In genomic region chr5:81794246-81794645, GRCh38 we compare ENCODE assay signal across 33 cellular contexts.
"Had no signal": no experiment of that assay in that cellular context is flagged by ENCODE, and none has a peak within 500 bp of the region (broad histone marks: within the 10 kb centered on the region; RNA-seq: fewer than 3 reads in every experiment).

No MANE protein-coding gene starts in this region.

- DNase-seq: activated CD4-positive, alpha-beta T cell treated with anti-CD3 and anti-CD28 coated beads, Interleukin-2, amount 50 U/mL, for 1 hour; activated CD4-positive, CD25-positive, alpha-beta regulatory T cell treated with anti-CD3 and anti-CD28 coated beads, Interleukin-2, amount 50 U/mL, for 72 hours; activated CD8-positive, alpha-beta T cell treated with anti-CD3 and anti-CD28 coated beads for 36 hours; activated gamma-delta T cell treated with Interleukin-2 at 50 U/mL for 16 hours; activated naive CD4-positive, alpha-beta T cell treated with anti-CD3 and anti-CD28 coated beads, Interleukin-2, amount 50 U/mL, for 16 hours; activated T-cell treated with anti-CD3 and anti-CD28 coated beads, Interleukin-2, amount 50 U/mL, for 4 hours; amniotic stem cell; caudate nucleus; dermis blood vessel endothelial cell; effector CD8-positive, alpha-beta T cell; esophagus squamous epithelium; heart left ventricle; hypothalamus; immature natural killer cell; left lung; naive B cell; nucleus accumbens; psoas muscle; spleen; stimulated activated CD4-positive, alpha-beta T cell treated with anti-CD3 and anti-CD28 coated beads, Interleukin-2, amount 100 ng/mL, for 48 hours; stimulated activated naive CD8-positive, alpha-beta T cell treated with anti-CD3 and anti-CD28 coated beads, Interleukin-15, Interleukin-2, amounts not matched to agents 100 U/mL and 50 U/mL, for 24 hours; T-helper 17 cell; T1000; testis; trophoblast cell; uterus; WERI-Rb-1 had no signal

- H3K4me1 ChIP-seq: psoas muscle, testis, uterus had no signal

- H3K27ac Mint-ChIP-seq: activated CD8-positive, alpha-beta T cell treated with anti-CD3 and anti-CD28 coated beads for 36 hours; activated T-helper 17 cell treated with anti-CD3 and anti-CD28 coated beads, Interleukin-2, amount 50 U/mL, for 72 hours; immature natural killer cell; naive B cell; T-helper 17 cell had no signal

- H3K9ac ChIP-seq: parathyroid adenoma had no signal

- ATAC-seq: activated CD8-positive, alpha-beta T cell treated with anti-CD3 and anti-CD28 coated beads for 36 hours; activated T-cell treated with anti-CD3 and anti-CD28 coated beads, Interleukin-2, amount 50 U/mL, for 4 hours; activated T-helper 17 cell treated with anti-CD3 and anti-CD28 coated beads, Interleukin-2, amount 50 U/mL, for 72 hours; gastroesophageal sphincter; left lung; psoas muscle; SK-N-SH treated with all-trans-retinoic acid at 6 μM for 48 hours; stimulated activated naive CD8-positive, alpha-beta T cell treated with anti-CD3 and anti-CD28 coated beads, Interleukin-15, Interleukin-2, amounts not matched to agents 100 U/mL and 50 U/mL, for 24 hours; T-helper 17 cell had no signal

- H3K27me3 ChIP-seq: esophagus squamous epithelium, gastroesophageal sphincter, heart left ventricle, left lung, spleen, testis, uterus had no signal

- H3K79me2 ChIP-seq: parathyroid adenoma had no signal

- H3K9me3 Mint-ChIP-seq: activated CD8-positive, alpha-beta T cell treated with anti-CD3 and anti-CD28 coated beads for 36 hours; activated T-cell treated with anti-CD3 and anti-CD28 coated beads, Interleukin-2, amount 50 U/mL, for 4 hours; activated T-helper 17 cell treated with anti-CD3 and anti-CD28 coated beads, Interleukin-2, amount 50 U/mL, for 72 hours; immature natural killer cell had no signal

- H3K9me3 ChIP-seq: esophagus squamous epithelium, gastroesophageal sphincter, heart left ventricle, left lung, psoas muscle, spleen, testis, uterus had no signal

- H3K4me3 ChIP-seq: esophagus squamous epithelium, gastroesophageal sphincter, heart left ventricle, left lung, lung, psoas muscle, spleen, testis, uterus had no signal

- H3K36me3 ChIP-seq: esophagus squamous epithelium, gastroesophageal sphincter, heart left ventricle, left lung, spleen, uterus, WERI-Rb-1 had no signal

- H3K36me3 Mint-ChIP-seq: immature natural killer cell, naive B cell had no signal

- H3K27ac ChIP-seq: epithelial cell of prostate, esophagus squamous epithelium, gastroesophageal sphincter, heart left ventricle, left lung, parathyroid adenoma, psoas muscle, spleen, testis, uterus, WERI-Rb-1 had no signal

- H2AFZ ChIP-seq: parathyroid adenoma had no signal

- H3K4me3 Mint-ChIP-seq: activated CD8-positive, alpha-beta T cell treated with anti-CD3 and anti-CD28 coated beads for 36 hours; activated T-cell treated with anti-CD3 and anti-CD28 coated beads, Interleukin-2, amount 50 U/mL, for 4 hours; activated T-helper 17 cell treated with anti-CD3 and anti-CD28 coated beads, Interleukin-2, amount 50 U/mL, for 72 hours; immature natural killer cell; naive B cell; T-helper 17 cell had no signal

- H3K4me1 Mint-ChIP-seq: activated T-helper 17 cell treated with anti-CD3 and anti-CD28 coated beads, Interleukin-2, amount 50 U/mL, for 72 hours; immature natural killer cell; T-helper 17 cell had no signal

- H3K27me3 Mint-ChIP-seq: activated CD8-positive, alpha-beta T cell treated with anti-CD3 and anti-CD28 coated beads for 36 hours; activated T-helper 17 cell treated with anti-CD3 and anti-CD28 coated beads, Interleukin-2, amount 50 U/mL, for 72 hours had no signal
